In the genomic region with DNA sequence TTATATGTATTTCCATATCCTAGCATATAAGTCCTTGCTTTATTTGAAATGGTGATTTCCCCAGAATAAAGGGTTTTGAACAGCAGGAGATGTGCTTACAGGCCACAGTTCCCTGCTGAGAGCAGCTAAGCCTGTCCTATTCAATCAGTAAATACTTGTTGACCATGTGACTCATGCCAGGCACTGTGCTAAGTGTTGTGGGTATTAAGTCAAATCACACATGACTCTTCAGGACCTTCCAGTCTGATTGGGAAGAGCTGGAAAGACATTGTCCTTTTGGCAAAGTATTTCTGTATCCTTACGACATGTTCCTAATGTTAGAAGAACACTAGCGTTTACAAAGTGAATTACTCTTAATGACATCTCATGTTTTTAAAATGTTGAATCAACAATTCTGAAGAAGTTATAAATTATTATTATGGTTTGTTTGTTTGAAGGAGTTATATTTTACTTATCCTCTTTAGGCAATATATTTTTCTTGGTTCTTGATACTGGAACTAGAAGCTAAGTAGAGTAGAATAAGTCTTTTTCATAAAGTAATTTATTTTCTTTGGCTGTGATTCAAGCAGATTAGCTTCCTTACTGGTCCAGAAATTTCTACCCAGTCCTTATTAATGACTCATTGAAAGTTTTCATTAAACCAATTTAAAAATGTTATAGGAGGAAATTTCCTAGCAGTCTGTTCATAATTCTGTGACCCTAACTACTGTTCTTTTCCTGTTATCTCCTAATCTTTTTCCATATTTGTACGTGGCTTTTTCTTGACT, we compare ENCODE assay signal across 1 cellular context.
TF ChIP-seq lines count a peak whose summit lies in the region.

No MANE protein-coding gene starts in this region.

TF ChIP-seq in HEK293, 187 proteins besides CTCF, POLR2A, EP300 and RAD21 (continued from another document):
- TF ChIP-seq, protein P1, sequence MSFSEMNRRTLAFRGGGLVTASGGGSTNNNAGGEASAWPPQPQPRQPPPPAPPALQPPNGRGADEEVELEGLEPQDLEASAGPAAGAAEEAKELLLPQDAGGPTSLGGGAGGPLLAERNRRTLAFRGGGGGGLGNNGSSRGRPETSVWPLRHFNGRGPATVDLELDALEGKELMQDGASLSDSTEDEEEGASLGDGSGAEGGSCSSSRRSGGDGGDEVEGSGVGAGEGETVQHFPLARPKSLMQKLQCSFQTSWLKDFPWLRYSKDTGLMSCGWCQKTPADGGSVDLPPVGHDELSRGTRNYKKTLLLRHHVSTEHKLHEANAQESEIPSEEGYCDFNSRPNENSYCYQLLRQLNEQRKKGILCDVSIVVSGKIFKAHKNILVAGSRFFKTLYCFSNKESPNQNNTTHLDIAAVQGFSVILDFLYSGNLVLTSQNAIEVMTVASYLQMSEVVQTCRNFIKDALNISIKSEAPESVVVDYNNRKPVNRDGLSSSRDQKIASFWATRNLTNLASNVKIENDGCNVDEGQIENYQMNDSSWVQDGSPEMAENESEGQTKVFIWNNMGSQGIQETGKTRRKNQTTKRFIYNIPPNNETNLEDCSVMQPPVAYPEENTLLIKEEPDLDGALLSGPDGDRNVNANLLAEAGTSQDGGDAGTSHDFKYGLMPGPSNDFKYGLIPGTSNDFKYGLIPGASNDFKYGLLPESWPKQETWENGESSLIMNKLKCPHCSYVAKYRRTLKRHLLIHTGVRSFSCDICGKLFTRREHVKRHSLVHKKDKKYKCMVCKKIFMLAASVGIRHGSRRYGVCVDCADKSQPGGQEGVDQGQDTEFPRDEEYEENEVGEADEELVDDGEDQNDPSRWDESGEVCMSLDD (tag by site-specific recombination; IDR thresholded peaks at IDR 0.05): no peak
- TF ChIP-seq SCRT2 (tag by site-specific recombination; IDR thresholded peaks at IDR 0.05): peak; percentile 92
- TF ChIP-seq ZEB2 (tag by site-specific recombination; IDR thresholded peaks at IDR 0.05): 0 out of 2 replicates have a peak, but pooled peaks have one; percentile 24
- no peak for TF ChIP-seq ZNF843 (tag by site-specific recombination; IDR thresholded peaks at IDR 0.05)
- TF ChIP-seq ZNF585B (tag by site-specific recombination; IDR thresholded peaks at IDR 0.05): no peak
- TF ChIP-seq ZSCAN23 (tag by site-specific recombination; IDR thresholded peaks at IDR 0.05): no peak
- TF ChIP-seq ZBTB44 (tag by site-specific recombination; IDR thresholded peaks at IDR 0.05): no peak
- no peak for TF ChIP-seq ZNF2 (tag by site-specific recombination; IDR thresholded peaks at IDR 0.05)
- no peak for TF ChIP-seq ZBTB1 (tag by site-specific recombination; IDR thresholded peaks at IDR 0.05)
- TF ChIP-seq ZNF488 (tag by site-specific recombination; IDR thresholded peaks at IDR 0.05): no peak
- TF ChIP-seq ZNF23 (tag by site-specific recombination; IDR thresholded peaks at IDR 0.05; ENCODE audit: borderline replicate concordance): no peak
- no peak for TF ChIP-seq SP3 (tag by site-specific recombination; IDR thresholded peaks at IDR 0.05)
- TF ChIP-seq ZNF16 (tag by site-specific recombination; IDR thresholded peaks at IDR 0.05; ENCODE audit: low read depth): no peak
- no peak for TF ChIP-seq ZNF623 (tag by site-specific recombination; IDR thresholded peaks at IDR 0.05)
- 0 out of 2 replicates have a peak, but pooled peaks have one; percentile 46 for TF ChIP-seq IKZF3 (tag by site-specific recombination; IDR thresholded peaks at IDR 0.05)
- no peak for TF ChIP-seq ZNF391 (tag by site-specific recombination; IDR thresholded peaks at IDR 0.05; ENCODE audit: borderline replicate concordance, low read depth)
- no peak for TF ChIP-seq ZNF112 (tag by site-specific recombination; IDR thresholded peaks at IDR 0.05)
- TF ChIP-seq ZNF76 (tag by site-specific recombination; IDR thresholded peaks at IDR 0.05; ENCODE audit: borderline replicate concordance, low read depth): no peak
